Comparison of ENCODE assay signal across 38 cellular contexts in the genomic region with DNA sequence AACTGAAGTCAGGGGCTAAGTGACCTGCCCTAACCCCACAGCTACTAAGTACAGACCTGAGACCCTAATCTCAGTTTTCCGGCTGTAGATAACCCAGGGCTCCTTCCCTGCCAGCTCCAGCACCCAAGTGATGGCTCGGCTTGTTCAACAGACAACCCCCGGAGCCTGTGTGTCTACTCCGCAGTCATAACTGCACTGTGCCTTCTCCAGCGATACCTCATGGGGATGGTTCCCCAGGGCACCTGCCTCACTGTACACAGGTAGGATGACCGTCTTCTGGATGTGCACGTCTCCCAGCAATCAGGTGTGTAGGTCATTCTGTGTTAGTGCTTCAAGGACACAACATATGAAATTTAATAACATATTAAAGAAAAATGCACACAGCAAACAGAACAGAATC. TPM values are rescaled to one million over a fixed set of nuclear protein-coding genes. Genes with fewer than 3 reads are reported as not detected.
"Had no signal": no experiment of that assay in that cellular context is flagged by ENCODE, and none has a peak within 500 bp of the region (broad histone marks: within the 10 kb centered on the region; RNA-seq: fewer than 3 reads in every experiment).

No MANE protein-coding gene starts in this region.

- H3K4me3 ChIP-seq: PC-9 had no signal

- H3K36me3 Mint-ChIP-seq: activated CD4-positive, alpha-beta memory T cell treated with anti-CD3 and anti-CD28 coated beads for 36 hours; activated naive CD4-positive, alpha-beta T cell treated with anti-CD3 and anti-CD28 coated beads, Interleukin-2, amount 10 ng/mL, durations not matched to agents 7 days and 5 days; activated naive CD8-positive, alpha-beta T cell; T-cell had no signal

- H3K27me3 Mint-ChIP-seq: activated CD4-positive, alpha-beta memory T cell treated with anti-CD3 and anti-CD28 coated beads for 36 hours; activated naive CD4-positive, alpha-beta T cell treated with anti-CD3 and anti-CD28 coated beads, Interleukin-2, amount 10 ng/mL, durations not matched to agents 7 days and 5 days had no signal

- H3K9me3 Mint-ChIP-seq: activated B cell treated with CpG ODN at 0.5 μM for 24 hours; activated CD4-positive, alpha-beta memory T cell treated with anti-CD3 and anti-CD28 coated beads for 36 hours; activated naive CD4-positive, alpha-beta T cell treated with anti-CD3 and anti-CD28 coated beads, Interleukin-2, amount 10 ng/mL, durations not matched to agents 7 days and 5 days; activated naive CD8-positive, alpha-beta T cell treated with anti-CD3 and anti-CD28 coated beads, Interleukin-2, amount 50 U/mL, for 24 hours; activated T-cell treated with anti-CD3 and anti-CD28 coated beads, Interleukin-2, amount 50 U/mL, for 4 hours; activated T-helper 1 cell treated with anti-CD3 and anti-CD28 coated beads, Interleukin-12 subunit alpha, Interleukin-12 subunit beta, Interleukin-2, Interleukin-4 antibody, amounts not matched to agents 30 ng/mL and 10 ng/mL and 1 ng/mL, durations not matched to agents 14 hours and 24 hours and 36 hours; T-cell had no signal

- DNase-seq: activated B cell treated with CpG ODN at 0.5 μM for 24 hours; activated CD4-positive, alpha-beta memory T cell treated with anti-CD3 and anti-CD28 coated beads for 36 hours; activated CD4-positive, alpha-beta T cell treated with anti-CD3 and anti-CD28 coated beads for 4 hours; activated CD4-positive, alpha-beta T cell treated with anti-CD3 and anti-CD28 coated beads, Interleukin-2, amount 50 U/mL, for 1 hour; activated CD4-positive, CD25-positive, alpha-beta regulatory T cell treated with anti-CD3 and anti-CD28 coated beads, Interleukin-2, amount 50 U/mL, for 72 hours; activated CD8-positive, alpha-beta memory T cell treated with anti-CD3 and anti-CD28 coated beads, Interleukin-2, amount 50 U/mL, for 4 hours; activated naive CD4-positive, alpha-beta T cell treated with anti-CD3 and anti-CD28 coated beads, Interleukin-2, amount 10 ng/mL, durations not matched to agents 7 days and 5 days; activated naive CD8-positive, alpha-beta T cell treated with anti-CD3 and anti-CD28 coated beads, Interleukin-2, amount 50 U/mL, for 24 hours; activated T-cell treated with anti-CD3 and anti-CD28 coated beads for 4 hours; activated T-cell treated with anti-CD3 and anti-CD28 coated beads, Interleukin-2, amount 50 U/mL, for 4 hours; anterior cingulate cortex; brain microvascular endothelial cell; central memory CD4-positive, alpha-beta T cell; MM.1S; MV-4-11; NCI-H1092; NCI-H146; NCI-H187; NCI-H2029 treated with DMSO at 0.1 percent for 48 hours; NCI-H2107; NCI-H2171; NCI-H510A; NCI-H526; NCI-H748 treated with DMSO at 0.1 percent for 48 hours; NK-92 treated with Interleukin-12 subunit alpha and Interleukin-12 subunit beta, amount 100 ng/mL, for 24 hours; PC-9; SIG-M5; T-cell; T-helper 2 cell; T-helper 9 cell had no signal

- H3K27ac Mint-ChIP-seq: activated B cell treated with CpG ODN at 0.5 μM for 24 hours; activated CD4-positive, alpha-beta memory T cell treated with anti-CD3 and anti-CD28 coated beads for 36 hours; activated naive CD4-positive, alpha-beta T cell treated with anti-CD3 and anti-CD28 coated beads, Interleukin-2, amount 10 ng/mL, durations not matched to agents 7 days and 5 days; activated naive CD8-positive, alpha-beta T cell; activated naive CD8-positive, alpha-beta T cell treated with anti-CD3 and anti-CD28 coated beads, Interleukin-2, amount 50 U/mL, for 24 hours; activated T-helper 1 cell treated with anti-CD3 and anti-CD28 coated beads, Interleukin-12 subunit alpha, Interleukin-12 subunit beta, Interleukin-2, Interleukin-4 antibody, amounts not matched to agents 30 ng/mL and 10 ng/mL and 1 ng/mL, durations not matched to agents 14 hours and 24 hours and 36 hours; T-cell had no signal

- H3K27ac ChIP-seq: brain microvascular endothelial cell, KMS-11, PC-9, RWPE1, VCaP had no signal

- H3K4me3 Mint-ChIP-seq: activated B cell treated with CpG ODN at 0.5 μM for 24 hours; activated CD4-positive, alpha-beta memory T cell treated with anti-CD3 and anti-CD28 coated beads for 36 hours; activated naive CD4-positive, alpha-beta T cell treated with anti-CD3 and anti-CD28 coated beads, Interleukin-2, amount 10 ng/mL, durations not matched to agents 7 days and 5 days; activated naive CD8-positive, alpha-beta T cell; activated naive CD8-positive, alpha-beta T cell treated with anti-CD3 and anti-CD28 coated beads, Interleukin-2, amount 50 U/mL, for 24 hours; activated T-cell treated with anti-CD3 and anti-CD28 coated beads, Interleukin-2, amount 50 U/mL, for 4 hours; activated T-helper 1 cell treated with anti-CD3 and anti-CD28 coated beads, Interleukin-12 subunit alpha, Interleukin-12 subunit beta, Interleukin-2, Interleukin-4 antibody, amounts not matched to agents 30 ng/mL and 10 ng/mL and 1 ng/mL, durations not matched to agents 14 hours and 24 hours and 36 hours; T-cell had no signal

- H3K4me1 Mint-ChIP-seq: activated B cell treated with CpG ODN at 0.5 μM for 24 hours; activated naive CD4-positive, alpha-beta T cell treated with anti-CD3 and anti-CD28 coated beads, Interleukin-2, amount 10 ng/mL, durations not matched to agents 7 days and 5 days; activated naive CD8-positive, alpha-beta T cell treated with anti-CD3 and anti-CD28 coated beads, Interleukin-2, amount 50 U/mL, for 24 hours; T-cell had no signal

- H3K36me3 ChIP-seq: brain microvascular endothelial cell had no signal

- ATAC-seq: activated naive CD8-positive, alpha-beta T cell treated with anti-CD3 and anti-CD28 coated beads, Interleukin-2, amount 50 U/mL, for 24 hours; activated T-cell treated with anti-CD3 and anti-CD28 coated beads, Interleukin-2, amount 50 U/mL, for 4 hours; Right ventricle myocardium inferior; SK-N-SH treated with all-trans-retinoic acid at 6 μM for 48 hours; T-cell had no signal

- H3K27me3 ChIP-seq: brain microvascular endothelial cell had no signal

RNA-seq across cellular contexts. Expression of a gene that starts 37.1 kb away (rescaled TPM):
- total RNA-seq: activated B cell treated with CpG ODN at 0.5 μM for 24 hours; activated CD4-positive, alpha-beta memory T cell treated with anti-CD3 and anti-CD28 coated beads for 36 hours; activated T-cell treated with anti-CD3 and anti-CD28 coated beads, Interleukin-2, amount 50 U/mL, for 4 hours; activated T-helper 1 cell treated with anti-CD3 and anti-CD28 coated beads, Interleukin-12 subunit alpha, Interleukin-12 subunit beta, Interleukin-2, Interleukin-4 antibody, amounts not matched to agents 30 ng/mL and 10 ng/mL and 1 ng/mL, durations not matched to agents 14 hours and 24 hours and 36 hours; LHCN-M2; PC-9; T-cell had no signal
